Comparison of ENCODE assay signal across 1 cellular context in genomic region chr5:143251175-143251574, GRCh38.
A peak's percentile ranks its signal among the peaks of the same experiment; 100 is the strongest.
TF ChIP-seq lines count a peak whose summit lies in the region.

No MANE protein-coding gene starts in this region.

TF ChIP-seq in GM12878, 131 proteins besides CTCF, POLR2A, EP300 and RAD21 (continued from another document):
- TF ChIP-seq PBX3 (IDR thresholded peaks at IDR 0.05; ENCODE audit: insufficient replicate concordance, low read depth, low read length) (no peak), MTA3 (IDR thresholded peaks at IDR 0.05; ENCODE audit: borderline replicate concordance, low read length) (0 out of 2 replicates have a peak, but pooled peaks have one; percentile 25), SP1 (IDR thresholded peaks at IDR 0.05; ENCODE audit: low read depth, low read length) (no peak), NR2F1 (conservative IDR thresholded peaks at IDR 0.05) (no peak), BRCA1 (IDR thresholded peaks at IDR 0.05; ENCODE audit: low read depth, low read length) (no peak), ZNF207 (IDR thresholded peaks at IDR 0.05; ENCODE audit: borderline replicate concordance) (no peak), ZNF687 (IDR thresholded peaks at IDR 0.05) (0 out of 2 replicates have a peak, but pooled peaks have one; percentile 15), RELB (IDR thresholded peaks at IDR 0.05; ENCODE audit: low read depth) (no peak), BCL11A (IDR thresholded peaks at IDR 0.05; ENCODE audit: low read depth, low read length) (peak; percentile 58; the same call in 1 of the 2 replicates), ATF2 (IDR thresholded peaks at IDR 0.05; ENCODE audit: low read length) (peak; percentile 86), CBX3 (IDR thresholded peaks at IDR 0.05; ENCODE audit: borderline replicate concordance, low read depth) (no peak), CREM (IDR thresholded peaks at IDR 0.05; ENCODE audit: low read depth) (peak; percentile 44; the same call in 1 of the 2 replicates), GATAD2B (conservative IDR thresholded peaks at IDR 0.05; ENCODE audit: low read depth) (0 out of 2 replicates have a peak, but pooled peaks have one; percentile 58), IKZF1 (conservative IDR thresholded peaks at IDR 0.05) (peak; percentile 67), IKZF2 (IDR thresholded peaks at IDR 0.05) (peak; percentile 31 to 65; a peak in 3 of 4 replicates)
- TF ChIP-seq, protein P1, sequence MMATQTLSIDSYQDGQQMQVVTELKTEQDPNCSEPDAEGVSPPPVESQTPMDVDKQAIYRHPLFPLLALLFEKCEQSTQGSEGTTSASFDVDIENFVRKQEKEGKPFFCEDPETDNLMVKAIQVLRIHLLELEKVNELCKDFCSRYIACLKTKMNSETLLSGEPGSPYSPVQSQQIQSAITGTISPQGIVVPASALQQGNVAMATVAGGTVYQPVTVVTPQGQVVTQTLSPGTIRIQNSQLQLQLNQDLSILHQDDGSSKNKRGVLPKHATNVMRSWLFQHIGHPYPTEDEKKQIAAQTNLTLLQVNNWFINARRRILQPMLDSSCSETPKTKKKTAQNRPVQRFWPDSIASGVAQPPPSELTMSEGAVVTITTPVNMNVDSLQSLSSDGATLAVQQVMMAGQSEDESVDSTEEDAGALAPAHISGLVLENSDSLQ (IDR thresholded peaks at IDR 0.05) = no peak
- TF ChIP-seq, protein P2, sequence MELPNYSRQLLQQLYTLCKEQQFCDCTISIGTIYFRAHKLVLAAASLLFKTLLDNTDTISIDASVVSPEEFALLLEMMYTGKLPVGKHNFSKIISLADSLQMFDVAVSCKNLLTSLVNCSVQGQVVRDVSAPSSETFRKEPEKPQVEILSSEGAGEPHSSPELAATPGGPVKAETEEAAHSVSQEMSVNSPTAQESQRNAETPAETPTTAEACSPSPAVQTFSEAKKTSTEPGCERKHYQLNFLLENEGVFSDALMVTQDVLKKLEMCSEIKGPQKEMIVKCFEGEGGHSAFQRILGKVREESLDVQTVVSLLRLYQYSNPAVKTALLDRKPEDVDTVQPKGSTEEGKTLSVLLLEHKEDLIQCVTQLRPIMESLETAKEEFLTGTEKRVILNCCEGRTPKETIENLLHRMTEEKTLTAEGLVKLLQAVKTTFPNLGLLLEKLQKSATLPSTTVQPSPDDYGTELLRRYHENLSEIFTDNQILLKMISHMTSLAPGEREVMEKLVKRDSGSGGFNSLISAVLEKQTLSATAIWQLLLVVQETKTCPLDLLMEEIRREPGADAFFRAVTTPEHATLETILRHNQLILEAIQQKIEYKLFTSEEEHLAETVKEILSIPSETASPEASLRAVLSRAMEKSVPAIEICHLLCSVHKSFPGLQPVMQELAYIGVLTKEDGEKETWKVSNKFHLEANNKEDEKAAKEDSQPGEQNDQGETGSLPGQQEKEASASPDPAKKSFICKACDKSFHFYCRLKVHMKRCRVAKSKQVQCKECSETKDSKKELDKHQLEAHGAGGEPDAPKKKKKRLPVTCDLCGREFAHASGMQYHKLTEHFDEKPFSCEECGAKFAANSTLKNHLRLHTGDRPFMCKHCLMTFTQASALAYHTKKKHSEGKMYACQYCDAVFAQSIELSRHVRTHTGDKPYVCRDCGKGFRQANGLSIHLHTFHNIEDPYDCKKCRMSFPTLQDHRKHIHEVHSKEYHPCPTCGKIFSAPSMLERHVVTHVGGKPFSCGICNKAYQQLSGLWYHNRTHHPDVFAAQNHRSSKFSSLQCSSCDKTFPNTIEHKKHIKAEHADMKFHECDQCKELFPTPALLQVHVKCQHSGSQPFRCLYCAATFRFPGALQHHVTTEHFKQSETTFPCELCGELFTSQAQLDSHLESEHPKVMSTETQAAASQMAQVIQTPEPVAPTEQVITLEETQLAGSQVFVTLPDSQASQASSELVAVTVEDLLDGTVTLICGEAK (IDR thresholded peaks at IDR 0.05; ENCODE audit: borderline replicate concordance) = no peak
